In genomic region chr15:57500256-57500655, GRCh38 we compare ENCODE assay signal across 20 cellular contexts.
"Had no signal": no experiment of that assay in that cellular context is flagged by ENCODE, and none has a peak within 500 bp of the region (broad histone marks: within the 10 kb centered on the region; RNA-seq: fewer than 3 reads in every experiment).

No MANE protein-coding gene starts in this region.

- H3K27ac ChIP-seq: breast epithelium, neural progenitor cell, ovary, transverse colon had no signal

- H3K9me3 Mint-ChIP-seq: activated B cell treated with CpG ODN at 0.5 μM for 24 hours; activated naive CD4-positive, alpha-beta T cell treated with anti-CD3 and anti-CD28 coated beads for 36 hours; activated T-cell treated with anti-CD3 and anti-CD28 coated beads, Interleukin-2, amount 50 U/mL, for 4 hours; naive B cell; T-helper 2 cell treated with Interferon-gamma antibody and Interleukin-4, amounts not matched to agents 5 μg/mL and 100 μg/mL, for 36 hours had no signal

- H3K36me3 Mint-ChIP-seq: naive B cell, neural progenitor cell had no signal

- H3K27me3 ChIP-seq: breast epithelium, neural progenitor cell, ovary, transverse colon, vagina had no signal

- H3K9me3 ChIP-seq: breast epithelium, mucosa of descending colon, ovary, transverse colon, vagina had no signal

- ATAC-seq: activated T-cell treated with anti-CD3 and anti-CD28 coated beads, Interleukin-2, amount 50 U/mL, for 4 hours; left lobe of liver; mucosa of descending colon; stimulated activated naive CD8-positive, alpha-beta T cell treated with anti-CD3 and anti-CD28 coated beads, Interleukin-15, Interleukin-2, amounts not matched to agents 100 U/mL and 50 U/mL, for 24 hours had no signal

- H3K27ac Mint-ChIP-seq: activated B cell treated with CpG ODN at 0.5 μM for 24 hours; activated naive CD4-positive, alpha-beta T cell treated with anti-CD3 and anti-CD28 coated beads for 36 hours; naive B cell; neural progenitor cell; T-helper 2 cell treated with Interferon-gamma antibody and Interleukin-4, amounts not matched to agents 5 μg/mL and 100 μg/mL, for 36 hours had no signal

- H3K4me3 ChIP-seq: breast epithelium, mucosa of descending colon, neural progenitor cell, ovary, transverse colon, vagina had no signal

- H3K4me3 Mint-ChIP-seq: activated B cell treated with CpG ODN at 0.5 μM for 24 hours; activated naive CD4-positive, alpha-beta T cell treated with anti-CD3 and anti-CD28 coated beads for 36 hours; activated T-cell treated with anti-CD3 and anti-CD28 coated beads, Interleukin-2, amount 50 U/mL, for 4 hours; naive B cell; neural progenitor cell; T-helper 2 cell treated with Interferon-gamma antibody and Interleukin-4, amounts not matched to agents 5 μg/mL and 100 μg/mL, for 36 hours had no signal

- H3K27me3 Mint-ChIP-seq: activated B cell treated with CpG ODN at 0.5 μM for 24 hours, naive B cell had no signal

- H3K36me3 ChIP-seq: breast epithelium, neural progenitor cell, ovary, transverse colon, vagina had no signal

- DNase-seq: activated B cell treated with CpG ODN at 0.5 μM for 24 hours; activated CD4-positive, alpha-beta T cell treated with anti-CD3 and anti-CD28 coated beads for 48 hours; activated CD8-positive, alpha-beta memory T cell treated with anti-CD3 and anti-CD28 coated beads, Interleukin-2, amount 50 U/mL, for 4 hours; activated naive CD4-positive, alpha-beta T cell treated with anti-CD3 and anti-CD28 coated beads for 36 hours; activated T-cell treated with anti-CD3 and anti-CD28 coated beads, Interleukin-2, amount 50 U/mL, for 4 hours; aorta; cerebellar nuclear complex; effector CD4-positive, alpha-beta T cell; mucosa of descending colon; naive B cell; ovary; stimulated activated CD4-positive, alpha-beta T cell treated with anti-CD3 and anti-CD28 coated beads, Interleukin-2, amount 100 ng/mL, for 24 hours; stimulated activated naive CD8-positive, alpha-beta T cell treated with anti-CD3 and anti-CD28 coated beads, Interleukin-15, Interleukin-2, amounts not matched to agents 100 U/mL and 50 U/mL, for 24 hours; substantia nigra; transverse colon had no signal
